Comparison of ENCODE assay signal across 8 cellular contexts in genomic region chr6:117976030-117976651, GRCh38.
A peak's percentile ranks its signal among the peaks of the same experiment; 100 is the strongest.
DNase-seq lines count a peak whose midpoint lies in the region; ATAC-seq and TF ChIP-seq lines count a peak whose summit lies in the region.

No MANE protein-coding gene starts in this region.

- peaks cover 8% of the 10 kb centered on the region for H3K9me3 Mint-ChIP-seq in mesothelial cell of epicardium

- H3K27ac ChIP-seq in AG04450 (ENCODE audit: low read depth, low read length) (no peak overlapping the region), colonic mucosa (no peak overlapping the region)

- H3K27me3 Mint-ChIP-seq in mesothelial cell of epicardium (ENCODE audit: low read depth), result no peaks in the 10 kb centered on the region

- H3K4me3 ChIP-seq in AG04450 (ENCODE audit: low read depth, low read length), result no peak overlapping the region
- H3K4me3 ChIP-seq in NT2/D1 (ENCODE audit: insufficient read length, low read depth), result no peak overlapping the region
- no peak overlapping the region for H3K4me3 ChIP-seq in colonic mucosa

- H3K4me1 Mint-ChIP-seq in mesothelial cell of epicardium, result no peaks in the 10 kb centered on the region

- H3K4me1 ChIP-seq in NT2/D1 (ENCODE audit: insufficient read depth, insufficient read length) (no peaks in the 10 kb centered on the region), colonic mucosa (no peaks in the 10 kb centered on the region)

- H3K27ac Mint-ChIP-seq in mesothelial cell of epicardium, result no peak overlapping the region

- H3K4me3 Mint-ChIP-seq in mesothelial cell of epicardium, result no peak overlapping the region

- CTCF ChIA-PET in AG04450 (lab: Charles Lee), result interaction anchor here (0.5 to 2.0 kb wide), 14 partner anchors 10 to 1134 kb away, joined by 3 to 9 read pairs (median 4); no protein-coding TSS in a partner anchor

- POLR2A ChIA-PET in AG04450 (lab: Yijun Ruan, JAX), result no interaction called here

- no peaks in the 10 kb centered on the region for H3K9me3 ChIP-seq in AG04450 (ENCODE audit: control insufficient read depth, insufficient read depth, low read length)
- peaks cover 11% of the 10 kb centered on the region; the same call in 1 of the 2 replicates for H3K9me3 ChIP-seq in NT2/D1 (ENCODE audit: insufficient read depth, low read length)
- no peaks in the 10 kb centered on the region for H3K9me3 ChIP-seq in colonic mucosa

- DNase-seq in AG04450 (ENCODE audit: low read depth, low spot score), result peak; percentile 8
- DNase-seq in KG1 (lab: John Stamatoyannopoulos, UW), result peak; percentile 13
- DNase-seq in NT2/D1 (ENCODE audit: low read depth, low spot score), result peak; percentile 58
- DNase-seq in colonic mucosa, result peak; percentile 20
- DNase-seq in mesothelial cell of epicardium (ENCODE audit: low spot score in 2 of 2, unreplicated experiment in 2 of 2), result no peak
- no peak for DNase-seq in mucosa of gallbladder (ENCODE audit: low spot score)

- H3K9ac ChIP-seq in NT2/D1 (ENCODE audit: insufficient read length, low read depth), result no peak overlapping the region
- no peak overlapping the region for H3K9ac ChIP-seq in colonic mucosa (ENCODE audit: low read depth in 2 of 2, low read length in 2 of 2)

- intact Hi-C loops in colonic mucosa (cut with DNase I), result loop anchor here (10.0 kb wide), 1 partner anchor 609 kb away; no protein-coding TSS in a partner anchor

- no peaks in the 10 kb centered on the region for H3K27me3 ChIP-seq in AG04450 (ENCODE audit: control insufficient read depth, insufficient read depth, low read length)
- no peaks in the 10 kb centered on the region for H3K27me3 ChIP-seq in NT2/D1 (ENCODE audit: insufficient read depth, insufficient read length)
- H3K27me3 ChIP-seq in colonic mucosa, result no peaks in the 10 kb centered on the region

- TF ChIP-seq CTCF in AG04450 (IDR thresholded peaks at IDR 0.05; ENCODE audit: low read depth, low read length) (peak; percentile 68), GM12873 (IDR thresholded peaks at IDR 0.05; ENCODE audit: insufficient read depth, low read depth, low read length, missing control alignments) (peak; percentile 67), colonic mucosa (IDR thresholded peaks at IDR 0.05) (peak; percentile 40), mesothelial cell of epicardium (IDR thresholded peaks at IDR 0.05; ENCODE audit: unreplicated experiment) (peak; percentile 55)

- H3K36me3 Mint-ChIP-seq in mesothelial cell of epicardium, result no peaks in the 10 kb centered on the region

- no peak for ATAC-seq in HG02852 (IDR thresholded peaks at IDR 0.05; ENCODE audit: unreplicated experiment)

- H3K36me3 ChIP-seq in NT2/D1 (ENCODE audit: insufficient read depth, insufficient read length, low read length) (no peaks in the 10 kb centered on the region), colonic mucosa (no peaks in the 10 kb centered on the region)

Comparison
In these comparisons a context has a peak if more than half of its experiments do, and no peak if none do; other contexts are left out.
1. DNase-seq: peak in AG04450 (single experiment), KG1 (single experiment), NT2/D1 (single experiment) and colonic mucosa (single experiment); none in mesothelial cell of epicardium (0 of 2) and mucosa of gallbladder (single experiment).
2. Peak in every context shown above with its lines, with median percentiles within 50 percentile points of each other: CTCF ChIP-seq.